Comparison of ENCODE assay signal across 30 cellular contexts in genomic region chr13:22758245-22758644, GRCh38.
"Had no signal": no experiment of that assay in that cellular context is flagged by ENCODE, and none has a peak within 500 bp of the region (broad histone marks: within the 10 kb centered on the region; RNA-seq: fewer than 3 reads in every experiment).

No MANE protein-coding gene starts in this region.

- DNase-seq: activated CD4-positive, alpha-beta T cell treated with anti-CD3 and anti-CD28 coated beads for 1 hour; activated CD4-positive, alpha-beta T cell treated with anti-CD3 and anti-CD28 coated beads for 4 hours; activated CD4-positive, alpha-beta T cell treated with anti-CD3 and anti-CD28 coated beads, Interleukin-2, amount 50 U/mL, for 1 hour; activated CD4-positive, alpha-beta T cell treated with anti-CD3 and anti-CD28 coated beads, Interleukin-2, amount 50 U/mL, for 48 hours; activated CD8-positive, alpha-beta memory T cell treated with anti-CD3 and anti-CD28 coated beads for 24 hours; activated CD8-positive, alpha-beta T cell treated with anti-CD3 and anti-CD28 coated beads for 36 hours; activated effector memory CD4-positive, alpha-beta T cell treated with Interleukin-2 at 50 U/mL for 16 hours; activated gamma-delta T cell treated with Interleukin-2 at 50 U/mL for 16 hours; activated naive CD4-positive, alpha-beta T cell treated with anti-CD3 and anti-CD28 coated beads for 36 hours; activated naive CD8-positive, alpha-beta T cell treated with anti-CD3 and anti-CD28 coated beads for 36 hours; activated naive CD8-positive, alpha-beta T cell treated with anti-CD3 and anti-CD28 coated beads, Interleukin-2, amount 50 U/mL, for 24 hours; activated T-cell treated with anti-CD3 and anti-CD28 coated beads, Interleukin-2, amount 50 U/mL, for 4 hours; adrenal gland; amygdala; aorta; body of pancreas; caudate nucleus; cortex of kidney; dermis blood vessel endothelial cell; effector CD4-positive, alpha-beta T cell; effector memory CD8-positive, alpha-beta T cell; foreskin keratinocyte; gastrocnemius medialis; glutamatergic neuron; heart left ventricle; T-helper 2 cell had no signal

- H3K4me3 Mint-ChIP-seq: activated CD8-positive, alpha-beta T cell treated with anti-CD3 and anti-CD28 coated beads for 36 hours; activated naive CD4-positive, alpha-beta T cell treated with anti-CD3 and anti-CD28 coated beads for 36 hours; activated naive CD4-positive, alpha-beta T cell treated with anti-CD3 and anti-CD28 coated beads, Interleukin-2, amount 50 U/mL, for 24 hours; activated naive CD8-positive, alpha-beta T cell treated with anti-CD3 and anti-CD28 coated beads for 36 hours; activated naive CD8-positive, alpha-beta T cell treated with anti-CD3 and anti-CD28 coated beads, Interleukin-2, amount 50 U/mL, for 24 hours; activated T-cell treated with anti-CD3 and anti-CD28 coated beads, Interleukin-2, amount 50 U/mL, for 4 hours; activated T-helper 17 cell treated with anti-CD3 and anti-CD28 coated beads, Interleukin-2, amount 50 U/mL, for 72 hours; effector memory CD8-positive, alpha-beta T cell had no signal

- H3K9me3 ChIP-seq: adrenal gland, body of pancreas, gastrocnemius medialis, heart left ventricle had no signal

- H3K27ac ChIP-seq: adrenal gland, body of pancreas, esophagus muscularis mucosa, foreskin keratinocyte, gastrocnemius medialis, heart left ventricle had no signal

- H3K9me3 Mint-ChIP-seq: activated naive CD4-positive, alpha-beta T cell treated with anti-CD3 and anti-CD28 coated beads, Interleukin-2, amount 50 U/mL, for 24 hours; activated naive CD8-positive, alpha-beta T cell treated with anti-CD3 and anti-CD28 coated beads, Interleukin-2, amount 50 U/mL, for 24 hours; activated T-cell treated with anti-CD3 and anti-CD28 coated beads, Interleukin-2, amount 50 U/mL, for 4 hours; effector memory CD8-positive, alpha-beta T cell had no signal

- H3K4me1 Mint-ChIP-seq: activated naive CD4-positive, alpha-beta T cell treated with anti-CD3 and anti-CD28 coated beads, Interleukin-2, amount 50 U/mL, for 24 hours; activated naive CD8-positive, alpha-beta T cell treated with anti-CD3 and anti-CD28 coated beads for 36 hours; activated naive CD8-positive, alpha-beta T cell treated with anti-CD3 and anti-CD28 coated beads, Interleukin-2, amount 50 U/mL, for 24 hours; activated T-helper 17 cell treated with anti-CD3 and anti-CD28 coated beads, Interleukin-2, amount 50 U/mL, for 72 hours had no signal

- H3K4me1 ChIP-seq: adrenal gland, body of pancreas, esophagus muscularis mucosa, foreskin keratinocyte, gastrocnemius medialis, heart left ventricle had no signal

- H3K27me3 ChIP-seq: adrenal gland, esophagus muscularis mucosa, foreskin keratinocyte, gastrocnemius medialis, heart left ventricle had no signal

- H3K27ac Mint-ChIP-seq: activated CD8-positive, alpha-beta T cell treated with anti-CD3 and anti-CD28 coated beads for 36 hours; activated naive CD4-positive, alpha-beta T cell treated with anti-CD3 and anti-CD28 coated beads for 36 hours; activated naive CD4-positive, alpha-beta T cell treated with anti-CD3 and anti-CD28 coated beads, Interleukin-2, amount 50 U/mL, for 24 hours; activated naive CD8-positive, alpha-beta T cell treated with anti-CD3 and anti-CD28 coated beads for 36 hours; activated naive CD8-positive, alpha-beta T cell treated with anti-CD3 and anti-CD28 coated beads, Interleukin-2, amount 50 U/mL, for 24 hours; activated T-helper 17 cell treated with anti-CD3 and anti-CD28 coated beads, Interleukin-2, amount 50 U/mL, for 72 hours; effector memory CD8-positive, alpha-beta T cell had no signal

- H3K36me3 Mint-ChIP-seq: activated naive CD4-positive, alpha-beta T cell treated with anti-CD3 and anti-CD28 coated beads, Interleukin-2, amount 50 U/mL, for 24 hours; activated naive CD8-positive, alpha-beta T cell treated with anti-CD3 and anti-CD28 coated beads for 36 hours had no signal

- FAIRE-seq: colon had no signal

- H3K36me3 ChIP-seq: adrenal gland, esophagus muscularis mucosa, gastrocnemius medialis, heart left ventricle had no signal

- H3K4me3 ChIP-seq: adrenal gland, body of pancreas, esophagus muscularis mucosa, gastrocnemius medialis, heart left ventricle had no signal

- ATAC-seq: activated CD8-positive, alpha-beta T cell treated with anti-CD3 and anti-CD28 coated beads for 36 hours; activated naive CD8-positive, alpha-beta T cell treated with anti-CD3 and anti-CD28 coated beads, Interleukin-2, amount 50 U/mL, for 24 hours; activated T-cell treated with anti-CD3 and anti-CD28 coated beads, Interleukin-2, amount 50 U/mL, for 4 hours; activated T-helper 17 cell treated with anti-CD3 and anti-CD28 coated beads, Interleukin-2, amount 50 U/mL, for 72 hours; body of pancreas; effector memory CD8-positive, alpha-beta T cell; foreskin keratinocyte; gastrocnemius medialis; heart left ventricle had no signal

- H3K27me3 Mint-ChIP-seq: activated T-helper 17 cell treated with anti-CD3 and anti-CD28 coated beads, Interleukin-2, amount 50 U/mL, for 72 hours; effector memory CD8-positive, alpha-beta T cell had no signal
